Comparison of ENCODE assay signal across 22 cellular contexts in genomic region chr15:78338756-78339155, GRCh38. TPM values are rescaled to one million over a fixed set of nuclear protein-coding genes. Genes with fewer than 3 reads are reported as not detected.
"Had no signal": no experiment of that assay in that cellular context is flagged by ENCODE, and none has a peak within 500 bp of the region (broad histone marks: within the 10 kb centered on the region; RNA-seq: fewer than 3 reads in every experiment).

No MANE protein-coding gene starts in this region.

- H3K9me3 Mint-ChIP-seq: activated CD4-positive, alpha-beta T cell treated with anti-CD3 and anti-CD28 coated beads, Interleukin-2, amount 10 ng/mL, durations not matched to agents 24 days and 14 days; activated CD8-positive, alpha-beta T cell treated with anti-CD3 and anti-CD28 coated beads for 36 hours; activated naive CD4-positive, alpha-beta T cell treated with anti-CD3 and anti-CD28 coated beads, Interleukin-2, amount 50 U/mL, for 24 hours; natural killer cell treated with Interleukin-12 subunit alpha and Interleukin-12 subunit beta and Interleukin-15 and Interleukin-18, amount 100 ng/mL, for 72 hours had no signal

- H3K4me3 Mint-ChIP-seq: activated CD4-positive, alpha-beta T cell treated with anti-CD3 and anti-CD28 coated beads, Interleukin-2, amount 10 ng/mL, durations not matched to agents 24 days and 14 days; activated CD8-positive, alpha-beta memory T cell treated with anti-CD3 and anti-CD28 coated beads, Interleukin-2, amount 10 ng/mL, durations not matched to agents 7 days and 5 days; activated CD8-positive, alpha-beta T cell treated with anti-CD3 and anti-CD28 coated beads for 36 hours; natural killer cell treated with Interleukin-12 subunit alpha and Interleukin-12 subunit beta and Interleukin-15 and Interleukin-18, amount 100 ng/mL, for 72 hours had no signal

- ATAC-seq: activated CD4-positive, CD25-positive, alpha-beta regulatory T cell treated with anti-CD3 and anti-CD28 coated beads, Interleukin-2, amount 50 U/mL, for 24 hours; activated CD8-positive, alpha-beta memory T cell treated with anti-CD3 and anti-CD28 coated beads, Interleukin-2, amount 10 ng/mL, durations not matched to agents 7 days and 5 days; activated CD8-positive, alpha-beta T cell treated with anti-CD3 and anti-CD28 coated beads for 36 hours; foreskin keratinocyte; natural killer cell treated with Interleukin-12 subunit alpha and Interleukin-12 subunit beta and Interleukin-15 and Interleukin-18, amount 100 ng/mL, for 72 hours; upper lobe of right lung had no signal

- H3K4me1 Mint-ChIP-seq: activated CD4-positive, alpha-beta T cell treated with anti-CD3 and anti-CD28 coated beads, Interleukin-2, amount 10 ng/mL, durations not matched to agents 24 days and 14 days had no signal

- H3K36me3 Mint-ChIP-seq: activated CD8-positive, alpha-beta memory T cell treated with anti-CD3 and anti-CD28 coated beads, Interleukin-2, amount 10 ng/mL, durations not matched to agents 7 days and 5 days; activated naive CD4-positive, alpha-beta T cell treated with anti-CD3 and anti-CD28 coated beads, Interleukin-2, amount 50 U/mL, for 24 hours; natural killer cell treated with Interleukin-12 subunit alpha and Interleukin-12 subunit beta and Interleukin-15 and Interleukin-18, amount 100 ng/mL, for 72 hours had no signal

- H3K27ac Mint-ChIP-seq: activated CD4-positive, alpha-beta T cell treated with anti-CD3 and anti-CD28 coated beads, Interleukin-2, amount 10 ng/mL, durations not matched to agents 24 days and 14 days; activated CD8-positive, alpha-beta memory T cell treated with anti-CD3 and anti-CD28 coated beads, Interleukin-2, amount 10 ng/mL, durations not matched to agents 7 days and 5 days; activated CD8-positive, alpha-beta T cell treated with anti-CD3 and anti-CD28 coated beads for 36 hours; activated naive CD4-positive, alpha-beta T cell treated with anti-CD3 and anti-CD28 coated beads, Interleukin-2, amount 50 U/mL, for 24 hours; natural killer cell treated with Interleukin-12 subunit alpha and Interleukin-12 subunit beta and Interleukin-15 and Interleukin-18, amount 100 ng/mL, for 72 hours had no signal

- DNase-seq: activated CD4-positive, alpha-beta T cell treated with anti-CD3 and anti-CD28 coated beads, Interleukin-2, amount 10 ng/mL, durations not matched to agents 24 days and 14 days; activated CD8-positive, alpha-beta memory T cell treated with anti-CD3 and anti-CD28 coated beads, Interleukin-2, amount 10 ng/mL, durations not matched to agents 7 days and 5 days; activated CD8-positive, alpha-beta T cell treated with anti-CD3 and anti-CD28 coated beads for 36 hours; activated gamma-delta T cell; activated T-cell treated with anti-CD3 and anti-CD28 coated beads for 4 hours; brain microvascular endothelial cell; caudate nucleus; dermis blood vessel endothelial cell; effector CD8-positive, alpha-beta T cell; foreskin keratinocyte; hippocampal formation; left ventricle myocardium inferior; mammary epithelial cell; sigmoid colon; stimulated activated CD4-positive, alpha-beta T cell treated with anti-CD3 and anti-CD28 coated beads, Interleukin-2, amount 100 ng/mL, for 48 hours; stimulated activated CD8-positive, alpha-beta memory T cell treated with anti-CD3 and anti-CD28 coated beads, Interleukin-4, amount 100 ng/mL, for 48 hours; stimulated activated naive CD4-positive, alpha-beta T cell; upper lobe of right lung had no signal

RNA-seq across cellular contexts. Expression of gene CRABP1, which starts 1.4 kb away (rescaled TPM):
- total RNA-seq: activated CD4-positive, alpha-beta T cell treated with anti-CD3 and anti-CD28 coated beads, Interleukin-2, amount 10 ng/mL, durations not matched to agents 24 days and 14 days; activated CD8-positive, alpha-beta memory T cell treated with anti-CD3 and anti-CD28 coated beads, Interleukin-2, amount 10 ng/mL, durations not matched to agents 7 days and 5 days; dermis blood vessel endothelial cell; foreskin keratinocyte; left ventricle myocardium inferior; mammary epithelial cell; natural killer cell treated with Interleukin-12 subunit alpha and Interleukin-12 subunit beta and Interleukin-15 and Interleukin-18, amount 100 ng/mL, for 72 hours; upper lobe of right lung had no signal
- polyA plus RNA-seq: aorta, foreskin keratinocyte, mammary epithelial cell had no signal
